In genomic region chr18:36114738-36115137, GRCh38 we compare ENCODE assay signal across 7 cellular contexts.
"Had no signal": no experiment of that assay in that cellular context is flagged by ENCODE, and none has a peak within 500 bp of the region (broad histone marks: within the 10 kb centered on the region; RNA-seq: fewer than 3 reads in every experiment).

No MANE protein-coding gene starts in this region.

- FAIRE-seq: H1, H54 had no signal

- H3K27ac ChIP-seq: HL-60 had no signal

- DNase-seq: H9, HCEC 1CT, IMR-90, KBM-7 had no signal
